1 cellular context compared by ENCODE assay signal in the genomic region with DNA sequence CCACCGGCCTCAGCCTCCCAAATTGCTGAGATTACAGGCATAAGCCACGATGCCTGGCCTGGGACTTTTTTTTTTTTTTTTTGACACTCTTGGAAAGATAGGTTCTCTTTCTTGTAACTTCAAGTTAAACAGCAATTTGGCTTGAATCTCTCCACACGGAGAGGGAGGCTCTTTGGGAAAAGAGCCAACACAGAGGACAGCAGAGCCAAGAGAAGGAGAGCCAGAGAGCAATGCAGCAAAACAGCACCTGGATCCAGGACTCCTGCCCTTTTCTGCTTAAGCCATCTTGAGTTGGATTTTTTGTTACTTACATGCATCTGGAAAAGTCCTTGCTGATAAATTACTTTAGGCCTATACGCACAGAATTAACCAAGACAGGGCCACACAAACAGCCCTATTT.
TF ChIP-seq lines count a peak whose summit lies in the region.

No MANE protein-coding gene starts in this region.

TF ChIP-seq in GM23338, 12 proteins besides CTCF, POLR2A, EP300 and RAD21 (continued from another document):
- TF ChIP-seq, protein P1, sequence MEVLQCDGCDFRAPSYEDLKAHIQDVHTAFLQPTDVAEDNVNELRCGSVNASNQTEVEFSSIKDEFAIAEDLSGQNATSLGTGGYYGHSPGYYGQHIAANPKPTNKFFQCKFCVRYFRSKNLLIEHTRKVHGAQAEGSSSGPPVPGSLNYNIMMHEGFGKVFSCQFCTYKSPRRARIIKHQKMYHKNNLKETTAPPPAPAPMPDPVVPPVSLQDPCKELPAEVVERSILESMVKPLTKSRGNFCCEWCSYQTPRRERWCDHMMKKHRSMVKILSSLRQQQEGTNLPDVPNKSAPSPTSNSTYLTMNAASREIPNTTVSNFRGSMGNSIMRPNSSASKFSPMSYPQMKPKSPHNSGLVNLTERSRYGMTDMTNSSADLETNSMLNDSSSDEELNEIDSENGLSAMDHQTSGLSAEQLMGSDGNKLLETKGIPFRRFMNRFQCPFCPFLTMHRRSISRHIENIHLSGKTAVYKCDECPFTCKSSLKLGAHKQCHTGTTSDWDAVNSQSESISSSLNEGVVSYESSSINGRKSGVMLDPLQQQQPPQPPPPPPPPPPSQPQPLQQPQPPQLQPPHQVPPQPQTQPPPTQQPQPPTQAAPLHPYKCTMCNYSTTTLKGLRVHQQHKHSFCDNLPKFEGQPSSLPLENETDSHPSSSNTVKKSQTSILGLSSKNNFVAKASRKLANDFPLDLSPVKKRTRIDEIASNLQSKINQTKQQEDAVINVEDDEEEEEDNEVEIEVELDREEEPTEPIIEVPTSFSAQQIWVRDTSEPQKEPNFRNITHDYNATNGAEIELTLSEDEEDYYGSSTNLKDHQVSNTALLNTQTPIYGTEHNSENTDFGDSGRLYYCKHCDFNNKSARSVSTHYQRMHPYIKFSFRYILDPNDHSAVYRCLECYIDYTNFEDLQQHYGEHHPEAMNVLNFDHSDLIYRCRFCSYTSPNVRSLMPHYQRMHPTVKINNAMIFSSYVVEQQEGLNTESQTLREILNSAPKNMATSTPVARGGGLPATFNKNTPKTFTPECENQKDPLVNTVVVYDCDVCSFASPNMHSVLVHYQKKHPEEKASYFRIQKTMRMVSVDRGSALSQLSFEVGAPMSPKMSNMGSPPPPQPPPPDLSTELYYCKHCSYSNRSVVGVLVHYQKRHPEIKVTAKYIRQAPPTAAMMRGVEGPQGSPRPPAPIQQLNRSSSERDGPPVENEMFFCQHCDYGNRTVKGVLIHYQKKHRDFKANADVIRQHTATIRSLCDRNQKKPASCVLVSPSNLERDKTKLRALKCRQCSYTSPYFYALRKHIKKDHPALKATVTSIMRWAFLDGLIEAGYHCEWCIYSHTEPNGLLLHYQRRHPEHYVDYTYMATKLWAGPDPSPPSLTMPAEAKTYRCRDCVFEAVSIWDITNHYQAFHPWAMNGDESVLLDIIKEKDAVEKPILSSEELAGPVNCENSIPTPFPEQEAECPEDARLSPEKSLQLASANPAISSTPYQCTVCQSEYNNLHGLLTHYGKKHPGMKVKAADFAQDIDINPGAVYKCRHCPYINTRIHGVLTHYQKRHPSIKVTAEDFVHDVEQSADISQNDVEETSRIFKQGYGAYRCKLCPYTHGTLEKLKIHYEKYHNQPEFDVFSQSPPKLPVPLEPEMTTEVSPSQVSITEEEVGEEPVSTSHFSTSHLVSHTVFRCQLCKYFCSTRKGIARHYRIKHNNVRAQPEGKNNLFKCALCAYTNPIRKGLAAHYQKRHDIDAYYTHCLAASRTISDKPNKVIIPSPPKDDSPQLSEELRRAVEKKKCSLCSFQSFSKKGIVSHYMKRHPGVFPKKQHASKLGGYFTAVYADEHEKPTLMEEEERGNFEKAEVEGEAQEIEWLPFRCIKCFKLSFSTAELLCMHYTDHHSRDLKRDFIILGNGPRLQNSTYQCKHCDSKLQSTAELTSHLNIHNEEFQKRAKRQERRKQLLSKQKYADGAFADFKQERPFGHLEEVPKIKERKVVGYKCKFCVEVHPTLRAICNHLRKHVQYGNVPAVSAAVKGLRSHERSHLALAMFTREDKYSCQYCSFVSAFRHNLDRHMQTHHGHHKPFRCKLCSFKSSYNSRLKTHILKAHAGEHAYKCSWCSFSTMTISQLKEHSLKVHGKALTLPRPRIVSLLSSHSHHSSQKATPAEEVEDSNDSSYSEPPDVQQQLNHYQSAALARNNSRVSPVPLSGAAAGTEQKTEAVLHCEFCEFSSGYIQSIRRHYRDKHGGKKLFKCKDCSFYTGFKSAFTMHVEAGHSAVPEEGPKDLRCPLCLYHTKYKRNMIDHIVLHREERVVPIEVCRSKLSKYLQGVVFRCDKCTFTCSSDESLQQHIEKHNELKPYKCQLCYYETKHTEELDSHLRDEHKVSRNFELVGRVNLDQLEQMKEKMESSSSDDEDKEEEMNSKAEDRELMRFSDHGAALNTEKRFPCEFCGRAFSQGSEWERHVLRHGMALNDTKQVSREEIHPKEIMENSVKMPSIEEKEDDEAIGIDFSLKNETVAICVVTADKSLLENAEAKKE (CRISPR knock-in tag; IDR thresholded peaks at IDR 0.05) = no peak
- TF ChIP-seq ZNF114 (CRISPR knock-in tag; IDR thresholded peaks at IDR 0.05) (no peak), STAT1 (IDR thresholded peaks at IDR 0.05; ENCODE audit: unreplicated experiment) (no peak), NANOG (IDR thresholded peaks at IDR 0.05; ENCODE audit: borderline replicate concordance) (no peak)
- TF ChIP-seq, protein P2, sequence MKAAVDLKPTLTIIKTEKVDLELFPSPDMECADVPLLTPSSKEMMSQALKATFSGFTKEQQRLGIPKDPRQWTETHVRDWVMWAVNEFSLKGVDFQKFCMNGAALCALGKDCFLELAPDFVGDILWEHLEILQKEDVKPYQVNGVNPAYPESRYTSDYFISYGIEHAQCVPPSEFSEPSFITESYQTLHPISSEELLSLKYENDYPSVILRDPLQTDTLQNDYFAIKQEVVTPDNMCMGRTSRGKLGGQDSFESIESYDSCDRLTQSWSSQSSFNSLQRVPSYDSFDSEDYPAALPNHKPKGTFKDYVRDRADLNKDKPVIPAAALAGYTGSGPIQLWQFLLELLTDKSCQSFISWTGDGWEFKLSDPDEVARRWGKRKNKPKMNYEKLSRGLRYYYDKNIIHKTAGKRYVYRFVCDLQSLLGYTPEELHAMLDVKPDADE (IDR thresholded peaks at IDR 0.05) = no peak
